ENCODE assay signal across 10 cellular contexts in the genomic region with DNA sequence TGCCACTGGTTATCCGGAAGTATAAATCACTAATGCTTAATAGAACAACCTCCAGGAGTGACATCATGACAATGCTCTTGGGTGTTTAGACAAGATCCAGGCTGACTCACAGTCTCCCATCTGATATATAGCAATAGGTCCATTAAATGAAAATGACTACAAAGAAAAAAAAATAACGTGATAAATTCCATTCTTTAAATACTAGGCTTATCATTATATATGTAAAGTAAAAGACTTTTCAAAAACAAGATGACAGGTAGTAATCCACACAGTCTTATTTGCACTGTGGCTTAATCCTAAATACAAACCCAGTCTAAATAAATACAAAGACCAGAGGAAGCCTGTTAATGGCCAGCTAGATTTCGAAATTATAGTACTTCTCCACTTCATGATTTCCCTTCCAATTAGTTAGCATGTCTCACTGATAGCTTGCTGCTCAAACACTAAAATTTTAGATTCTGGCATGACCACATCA.
DNase-seq lines count a peak whose midpoint lies in the region; ATAC-seq and TF ChIP-seq lines count a peak whose summit lies in the region.
"Had no signal": no experiment of that assay in that cellular context is flagged by ENCODE, and none has a peak within 500 bp of the region (broad histone marks: within the 10 kb centered on the region; RNA-seq: fewer than 3 reads in every experiment).

No MANE protein-coding gene starts in this region.

- H3K27ac Mint-ChIP-seq in activated CD8-positive, alpha-beta memory T cell treated with anti-CD3 and anti-CD28 coated beads, Interleukin-2, amount 10 ng/mL, durations not matched to agents 7 days and 5 days = no peak overlapping the region

- H3K27me3 Mint-ChIP-seq in activated CD8-positive, alpha-beta memory T cell treated with anti-CD3 and anti-CD28 coated beads, Interleukin-2, amount 10 ng/mL, durations not matched to agents 7 days and 5 days = no peaks in the 10 kb centered on the region
- H3K27me3 Mint-ChIP-seq: central memory CD8-positive, alpha-beta T cell had no signal

- no peak overlapping the region for H3K4me3 Mint-ChIP-seq in activated CD8-positive, alpha-beta memory T cell treated with anti-CD3 and anti-CD28 coated beads, Interleukin-2, amount 10 ng/mL, durations not matched to agents 7 days and 5 days
- H3K4me3 Mint-ChIP-seq: central memory CD8-positive, alpha-beta T cell had no signal

- H3K36me3 ChIP-seq in ACC112 (ENCODE audit: insufficient read depth, low read length) = no peaks in the 10 kb centered on the region

- no peak for ATAC-seq in activated CD8-positive, alpha-beta memory T cell treated with anti-CD3 and anti-CD28 coated beads, Interleukin-2, amount 10 ng/mL, durations not matched to agents 7 days and 5 days
- ATAC-seq in Right ventricle myocardium inferior = no peak

- CTCF ChIA-PET in HEK293T (lab: Yijun Ruan, JAX) = interaction anchor here (0.7 kb wide), 1 partner anchor 301 kb away, joined by 3 read pairs; no protein-coding TSS in a partner anchor
- CTCF ChIA-PET in activated CD8-positive, alpha-beta memory T cell treated with anti-CD3 and anti-CD28 coated beads, Interleukin-2, amount 10 ng/mL, durations not matched to agents 7 days and 5 days (lab: Charles Lee) = no interaction called here

- intact Hi-C loops in Right ventricle myocardium inferior (cut with DNase I) = no loop called here

- POLR2A ChIA-PET in HEK293T (lab: Yijun Ruan, JAX) = no interaction called here

- H3K27ac ChIP-seq in ACC112 (ENCODE audit: low read depth, low read length) = peak overlapping the region; percentile 43
- H3K27ac ChIP-seq: parathyroid adenoma had no signal

- H3K79me2 ChIP-seq in ACC112 (ENCODE audit: control insufficient read depth, insufficient read depth, low read length, unreplicated experiment) = no peaks in the 10 kb centered on the region
- H3K79me2 ChIP-seq: parathyroid adenoma had no signal

- no peak overlapping the region for H3K4me3 ChIP-seq in ACC112 (ENCODE audit: low read depth, low read length)

- no peak for DNase-seq in HEK293T (ENCODE audit: extremely low spot score)
- DNase-seq in NOMO-1 treated with DMSO at 0.1 percent for 48 hours (lab: John Stamatoyannopoulos, UW; ENCODE audit: unreplicated experiment) = peak; percentile 38
- peak; percentile 20 for DNase-seq in fibroblast of peridontal ligament (ENCODE audit: extremely low read depth)
- no peak for DNase-seq in activated CD4-positive, alpha-beta T cell treated with anti-CD3 and anti-CD28 coated beads, Interleukin-2, amount 50 U/mL, for 4 hours
- no peak for DNase-seq in NCI-H2107 (lab: John Stamatoyannopoulos, UW)
- no peak for DNase-seq in activated CD8-positive, alpha-beta memory T cell treated with anti-CD3 and anti-CD28 coated beads, Interleukin-2, amount 10 ng/mL, durations not matched to agents 7 days and 5 days
- no peak for DNase-seq in Right ventricle myocardium inferior (ENCODE audit: missing footprints)

- H3K9me3 Mint-ChIP-seq in activated CD8-positive, alpha-beta memory T cell treated with anti-CD3 and anti-CD28 coated beads, Interleukin-2, amount 10 ng/mL, durations not matched to agents 7 days and 5 days (ENCODE audit: low read depth) = no peaks in the 10 kb centered on the region
- H3K9me3 Mint-ChIP-seq: central memory CD8-positive, alpha-beta T cell had no signal

- H2AFZ ChIP-seq in ACC112 (ENCODE audit: low read length, unreplicated experiment) = no peak overlapping the region
- H2AFZ ChIP-seq: parathyroid adenoma had no signal

- H3K36me3 Mint-ChIP-seq in activated CD8-positive, alpha-beta memory T cell treated with anti-CD3 and anti-CD28 coated beads, Interleukin-2, amount 10 ng/mL, durations not matched to agents 7 days and 5 days = peaks cover 2% of the 10 kb centered on the region

- peaks cover 16% of the 10 kb centered on the region for H3K4me1 ChIP-seq in ACC112 (ENCODE audit: control insufficient read depth, insufficient read depth, low read length, unreplicated experiment)
- H3K4me1 ChIP-seq: parathyroid adenoma had no signal

- H3K27me3 ChIP-seq in ACC112 (ENCODE audit: insufficient read depth, low read length) = no peaks in the 10 kb centered on the region

- H3K4me1 Mint-ChIP-seq in activated CD8-positive, alpha-beta memory T cell treated with anti-CD3 and anti-CD28 coated beads, Interleukin-2, amount 10 ng/mL, durations not matched to agents 7 days and 5 days = no peaks in the 10 kb centered on the region

TF ChIP-seq in HEK293T, 16 proteins besides CTCF, POLR2A, EP300 and RAD21:
- TF ChIP-seq ELF4 (IDR thresholded peaks at IDR 0.05) = no peak
- no peak for TF ChIP-seq ZNF384 (IDR thresholded peaks at IDR 0.05)
- no peak for TF ChIP-seq FOXM1 (IDR thresholded peaks at IDR 0.05; ENCODE audit: borderline replicate concordance)
- peak; percentile 78 for TF ChIP-seq PKNOX1 (IDR thresholded peaks at IDR 0.05)

Comparison
In these comparisons a context has a peak if more than half of its experiments do, and no peak if none do; other contexts are left out.
1. DNase-seq: peak in NOMO-1 treated with DMSO at 0.1 percent for 48 hours (single experiment) and fibroblast of peridontal ligament (single experiment); none in HEK293T (single experiment), activated CD4-positive, alpha-beta T cell treated with anti-CD3 and anti-CD28 coated beads, Interleukin-2, amount 50 U/mL, for 4 hours (0 of 2), NCI-H2107 (single experiment), activated CD8-positive, alpha-beta memory T cell treated with anti-CD3 and anti-CD28 coated beads, Interleukin-2, amount 10 ng/mL, durations not matched to agents 7 days and 5 days (single experiment) and Right ventricle myocardium inferior (single experiment).